8 cellular contexts compared by ENCODE assay signal in genomic region chr16:46853713-46854443, GRCh38. TPM values are rescaled to one million over a fixed set of nuclear protein-coding genes. Genes with fewer than 3 reads are reported as not detected.
A peak's percentile ranks its signal among the peaks of the same experiment; 100 is the strongest.
DNase-seq lines count a peak whose midpoint lies in the region; ATAC-seq and TF ChIP-seq lines count a peak whose summit lies in the region.

No MANE protein-coding gene starts in this region.

- peak; percentile 82 for DNase-seq in 8988T
- DNase-seq in M059J (ENCODE audit: low read depth) = peak; percentile 63
- peak; percentile 54 for DNase-seq in SW480 (ENCODE audit: low spot score)
- DNase-seq in amniotic stem cell (lab: John Stamatoyannopoulos, UW) = peak; percentile 68
- peak; percentile 71 for DNase-seq in left ventricle myocardium inferior
- DNase-seq in renal cortical epithelial cell (ENCODE audit: low read depth) = peak; percentile 67

- no peak overlapping the region for H3K27ac ChIP-seq in left ventricle myocardium inferior (replicated peaks)

- peak; percentile 90 for TF ChIP-seq CTCF in left ventricle myocardium inferior (IDR thresholded peaks at IDR 0.05; ENCODE audit: borderline replicate concordance)

- ATAC-seq in GM18505 (IDR thresholded peaks at IDR 0.05; ENCODE audit: unreplicated experiment) = peak; percentile 48
- no peak for ATAC-seq in HG03521 (IDR thresholded peaks at IDR 0.05; ENCODE audit: unreplicated experiment)

- no peak for TF ChIP-seq POLR2A in GM18505 (IDR thresholded peaks at IDR 0.05; ENCODE audit: borderline replicate concordance, extremely low read depth, insufficient read depth, insufficient read length)

- intact Hi-C loops in left ventricle myocardium inferior (cut with micrococcal nuclease) = loop anchor here (10.0 kb wide), 1 partner anchor 51 kb away; no protein-coding TSS in a partner anchor

- H3K4me1 ChIP-seq in left ventricle myocardium inferior = peaks cover 5% of the 10 kb centered on the region

- H3K27me3 ChIP-seq in left ventricle myocardium inferior (ENCODE audit: low read depth) = no peaks in the 10 kb centered on the region

- H3K36me3 ChIP-seq in left ventricle myocardium inferior = no peaks in the 10 kb centered on the region

- no peaks in the 10 kb centered on the region for H3K9me3 ChIP-seq in left ventricle myocardium inferior (replicated peaks)

- H3K4me3 ChIP-seq in left ventricle myocardium inferior = no peak overlapping the region

RNA-seq across cellular contexts. Expression of gene C16orf87, which starts 22.9 kb away (rescaled TPM):
- total RNA-seq in M059J (2014; rRNA removed; shearing (Covaris generic)) = 19.7 and 21.6 TPM in 2 replicates
- total RNA-seq in left ventricle myocardium inferior = 12.5 TPM
- 13.5 and 14.2 TPM in 2 replicates for total RNA-seq in renal cortical epithelial cell

RNA-seq across cellular contexts. Expression of gene GPT2, which starts 30.3 kb away (rescaled TPM):
- total RNA-seq in M059J (2014; rRNA removed; shearing (Covaris generic)) = 29.9 and 31.7 TPM in 2 replicates
- total RNA-seq in left ventricle myocardium inferior (17.8 TPM), renal cortical epithelial cell (25.7 and 36.3 TPM in 2 replicates)
